ENCODE assay signal across 1 cellular context in the genomic region with DNA sequence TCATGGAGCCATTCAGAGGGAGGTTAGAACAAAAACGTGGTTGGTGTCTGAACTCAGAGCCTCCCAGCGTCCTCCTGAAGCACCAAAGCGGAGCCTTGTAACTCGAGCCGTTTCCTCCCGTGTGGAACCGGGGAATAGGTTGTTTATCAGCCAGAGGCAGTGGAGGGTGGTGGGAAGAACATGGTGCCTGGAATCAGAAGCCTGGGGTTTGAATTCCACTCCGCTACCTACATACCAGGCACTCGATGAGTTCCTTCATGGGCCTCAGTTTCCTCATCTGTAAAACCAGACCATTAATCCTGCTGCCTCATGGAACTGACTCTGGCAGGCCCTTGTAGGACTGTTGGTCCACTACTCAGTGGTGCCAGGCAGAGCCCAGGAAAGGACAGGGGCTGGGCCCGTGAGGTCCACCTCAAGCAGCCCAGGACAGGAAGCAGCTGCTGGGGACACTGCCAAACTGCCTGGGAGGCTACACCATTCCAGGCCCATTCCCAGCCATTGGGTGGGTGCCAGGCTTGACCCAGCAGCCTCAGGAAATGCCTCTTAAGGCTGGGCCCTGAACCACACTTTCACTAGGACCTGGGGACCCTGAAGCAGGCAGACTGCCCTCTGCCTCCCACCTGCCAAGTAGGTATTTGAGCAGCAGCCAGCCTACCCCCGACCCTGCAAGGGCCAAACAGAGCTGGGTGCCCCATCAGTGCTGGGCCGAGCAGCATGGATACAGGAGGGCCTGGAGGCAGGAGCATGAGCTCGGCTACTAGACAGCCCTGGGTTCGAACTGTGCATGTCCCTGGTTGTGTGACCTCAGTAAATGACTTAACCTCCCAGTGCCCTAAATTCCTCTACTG.
TF ChIP-seq lines count a peak whose summit lies in the region.

No MANE protein-coding gene starts in this region.

TF ChIP-seq in GM12878, 131 proteins besides CTCF, POLR2A, EP300 and RAD21:
- TF ChIP-seq, protein P1, sequence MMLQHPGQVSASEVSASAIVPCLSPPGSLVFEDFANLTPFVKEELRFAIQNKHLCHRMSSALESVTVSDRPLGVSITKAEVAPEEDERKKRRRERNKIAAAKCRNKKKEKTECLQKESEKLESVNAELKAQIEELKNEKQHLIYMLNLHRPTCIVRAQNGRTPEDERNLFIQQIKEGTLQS (IDR thresholded peaks at IDR 0.05; ENCODE audit: borderline replicate concordance, extremely low read depth, low read depth, low read length), result no peak
- TF ChIP-seq, protein P2, sequence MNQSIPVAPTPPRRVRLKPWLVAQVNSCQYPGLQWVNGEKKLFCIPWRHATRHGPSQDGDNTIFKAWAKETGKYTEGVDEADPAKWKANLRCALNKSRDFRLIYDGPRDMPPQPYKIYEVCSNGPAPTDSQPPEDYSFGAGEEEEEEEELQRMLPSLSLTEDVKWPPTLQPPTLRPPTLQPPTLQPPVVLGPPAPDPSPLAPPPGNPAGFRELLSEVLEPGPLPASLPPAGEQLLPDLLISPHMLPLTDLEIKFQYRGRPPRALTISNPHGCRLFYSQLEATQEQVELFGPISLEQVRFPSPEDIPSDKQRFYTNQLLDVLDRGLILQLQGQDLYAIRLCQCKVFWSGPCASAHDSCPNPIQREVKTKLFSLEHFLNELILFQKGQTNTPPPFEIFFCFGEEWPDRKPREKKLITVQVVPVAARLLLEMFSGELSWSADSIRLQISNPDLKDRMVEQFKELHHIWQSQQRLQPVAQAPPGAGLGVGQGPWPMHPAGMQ (IDR thresholded peaks at IDR 0.05; ENCODE audit: borderline replicate concordance), result no peak
- TF ChIP-seq STAT3 (IDR thresholded peaks at IDR 0.05; ENCODE audit: low read depth, low read length), result no peak
